1 cellular context compared by ENCODE assay signal in the genomic region with DNA sequence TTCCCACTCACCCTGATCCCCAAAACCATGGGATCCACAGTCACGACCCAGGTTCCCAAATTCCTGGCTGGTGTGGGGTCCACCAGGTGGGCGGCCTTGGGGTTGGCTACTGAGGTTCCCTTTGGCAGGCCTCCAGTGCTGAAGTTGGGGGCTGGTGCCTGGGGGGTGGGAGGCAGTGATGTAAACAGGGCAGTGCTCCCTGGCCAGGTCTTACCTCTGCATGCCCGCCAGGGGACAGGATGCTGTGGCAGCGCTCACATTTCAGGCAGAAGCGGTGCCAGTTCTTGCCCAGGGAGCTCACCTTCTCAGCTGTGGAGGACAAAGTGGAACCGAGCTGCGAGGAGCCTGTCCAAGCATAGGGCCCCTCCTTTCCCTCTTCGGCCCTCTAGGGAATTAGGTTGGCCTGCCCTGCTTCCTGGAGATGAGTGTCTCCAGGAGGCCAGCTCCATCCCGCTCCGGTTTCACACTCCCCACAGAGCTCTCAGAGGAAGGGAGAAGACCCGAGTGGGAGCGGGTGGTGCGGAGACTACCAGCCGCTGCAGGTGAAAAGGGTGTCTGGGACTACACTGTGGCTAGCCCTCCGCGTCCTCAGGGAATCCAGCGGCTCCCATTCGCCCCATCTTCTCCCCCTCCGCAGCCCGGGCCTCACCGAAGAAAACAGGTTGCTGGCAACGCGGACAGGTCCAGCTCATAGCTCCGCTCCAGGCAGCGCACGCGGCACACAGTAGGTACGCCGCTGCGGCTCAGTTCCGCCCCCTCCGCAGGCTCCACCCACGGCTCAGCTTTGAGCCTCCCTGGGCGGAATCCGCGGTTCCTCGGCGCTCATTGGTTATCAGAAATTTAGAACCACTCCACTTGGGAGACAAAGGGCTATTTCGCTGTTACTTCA.
TF ChIP-seq lines count a peak whose summit lies in the region.

Gene CRIP3, minus strand, starts transcription at position 726 of the 889 bp plus-strand sequence. Its CDS starts 34 bp downstream, at position 692.

TF ChIP-seq in HepG2, 621 proteins besides CTCF, POLR2A, EP300 and RAD21 (continued from another document and continues in another):
- TF ChIP-seq ZNF564 (CRISPR knock-in tag; IDR thresholded peaks at IDR 0.05) (peak; percentile 51; the same call in 1 of the 2 replicates), RCOR2 (CRISPR knock-in tag; IDR thresholded peaks at IDR 0.05) (0 out of 2 replicates have a peak, but pooled peaks have one; percentile 28), ZFP90 (CRISPR knock-in tag; IDR thresholded peaks at IDR 0.05; ENCODE audit: borderline replicate concordance) (no peak), HMGXB4 (CRISPR knock-in tag; IDR thresholded peaks at IDR 0.05; ENCODE audit: borderline replicate concordance in 1 of 2, low read depth in 1 of 2) (peak in 1 of 2 experiments; percentile 31; a peak in 2 of 4 replicates), NPAS2 (CRISPR knock-in tag; IDR thresholded peaks at IDR 0.05; ENCODE audit: borderline replicate concordance) (no peak), ZNF562 (CRISPR knock-in tag; IDR thresholded peaks at IDR 0.05; ENCODE audit: borderline replicate concordance) (no peak), THRA (CRISPR knock-in tag; IDR thresholded peaks at IDR 0.05; ENCODE audit: borderline replicate concordance) (peak; percentile 13; the same call in 1 of the 2 replicates), ZNF282 (IDR thresholded peaks at IDR 0.05; ENCODE audit: partially characterized antibody) (no peak), ZIK1 (CRISPR knock-in tag; IDR thresholded peaks at IDR 0.05; ENCODE audit: borderline replicate concordance, low read depth) (peak; percentile 83; the same call in 1 of the 2 replicates), ZNF17 (CRISPR knock-in tag; IDR thresholded peaks at IDR 0.05) (no peak), PLRG1 (conservative IDR thresholded peaks at IDR 0.05) (no peak), ELF4 (CRISPR knock-in tag; IDR thresholded peaks at IDR 0.05; ENCODE audit: borderline replicate concordance) (no peak; the same call in 1 of the 2 replicates), ETV6 (CRISPR knock-in tag; conservative IDR thresholded peaks at IDR 0.05) (no peak), PRPF4 (IDR thresholded peaks at IDR 0.05; ENCODE audit: low read depth, low read length, poor library complexity, severe bottlenecking) (no peak), GATA4 (IDR thresholded peaks at IDR 0.05; ENCODE audit: borderline replicate concordance, low read depth) (no peak), NFRKB (IDR thresholded peaks at IDR 0.05) (no peak), HNRNPUL1 (IDR thresholded peaks at IDR 0.05; ENCODE audit: low read depth, low read length) (no peak), STAT6 (CRISPR knock-in tag; IDR thresholded peaks at IDR 0.05; ENCODE audit: borderline replicate concordance) (no peak), HNRNPLL (IDR thresholded peaks at IDR 0.05; ENCODE audit: low read depth, low read length, poor library complexity, severe bottlenecking) (peak; percentile 79), HIC2 (CRISPR knock-in tag; IDR thresholded peaks at IDR 0.05; ENCODE audit: low read depth) (peak; percentile 90), ZNF350 (CRISPR knock-in tag; IDR thresholded peaks at IDR 0.05; ENCODE audit: borderline replicate concordance, low read depth) (peak; percentile 42; the same call in 1 of the 2 replicates), ZKSCAN5 (CRISPR knock-in tag; IDR thresholded peaks at IDR 0.05) (no peak; the same call in 1 of the 2 replicates), XRCC5 (optimal IDR thresholded peaks at IDR 0.05; ENCODE audit: low read length) (peak; percentile 74), SRY (CRISPR knock-in tag; IDR thresholded peaks at IDR 0.05) (peak; percentile 52; the same call in 1 of the 2 replicates), DMAP1 (CRISPR knock-in tag; IDR thresholded peaks at IDR 0.05) (peak; percentile 49; the same call in 1 of the 2 replicates), ATM (IDR thresholded peaks at IDR 0.05; ENCODE audit: borderline replicate concordance) (no peak), ZBTB7A (CRISPR knock-in tag; IDR thresholded peaks at IDR 0.05) (no peak), SOX6 (IDR thresholded peaks at IDR 0.05) (no peak), SOX6 (CRISPR knock-in tag; IDR thresholded peaks at IDR 0.05) (peak; percentile 28; the same call in 1 of the 2 replicates), FOXK1 (CRISPR knock-in tag; IDR thresholded peaks at IDR 0.05; ENCODE audit: borderline replicate concordance, low read depth) (no peak)
- TF ChIP-seq, protein P1, sequence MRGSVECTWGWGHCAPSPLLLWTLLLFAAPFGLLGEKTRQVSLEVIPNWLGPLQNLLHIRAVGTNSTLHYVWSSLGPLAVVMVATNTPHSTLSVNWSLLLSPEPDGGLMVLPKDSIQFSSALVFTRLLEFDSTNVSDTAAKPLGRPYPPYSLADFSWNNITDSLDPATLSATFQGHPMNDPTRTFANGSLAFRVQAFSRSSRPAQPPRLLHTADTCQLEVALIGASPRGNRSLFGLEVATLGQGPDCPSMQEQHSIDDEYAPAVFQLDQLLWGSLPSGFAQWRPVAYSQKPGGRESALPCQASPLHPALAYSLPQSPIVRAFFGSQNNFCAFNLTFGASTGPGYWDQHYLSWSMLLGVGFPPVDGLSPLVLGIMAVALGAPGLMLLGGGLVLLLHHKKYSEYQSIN (CRISPR knock-in tag; IDR thresholded peaks at IDR 0.05; ENCODE audit: borderline replicate concordance): no peak
- TF ChIP-seq, protein P2, sequence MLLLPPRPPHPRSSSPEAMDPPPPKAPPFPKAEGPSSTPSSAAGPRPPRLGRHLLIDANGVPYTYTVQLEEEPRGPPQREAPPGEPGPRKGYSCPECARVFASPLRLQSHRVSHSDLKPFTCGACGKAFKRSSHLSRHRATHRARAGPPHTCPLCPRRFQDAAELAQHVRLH (CRISPR knock-in tag; IDR thresholded peaks at IDR 0.05; ENCODE audit: borderline replicate concordance, low read depth): peak; percentile 81; the same call in 1 of the 2 replicates
- TF ChIP-seq, protein P3, sequence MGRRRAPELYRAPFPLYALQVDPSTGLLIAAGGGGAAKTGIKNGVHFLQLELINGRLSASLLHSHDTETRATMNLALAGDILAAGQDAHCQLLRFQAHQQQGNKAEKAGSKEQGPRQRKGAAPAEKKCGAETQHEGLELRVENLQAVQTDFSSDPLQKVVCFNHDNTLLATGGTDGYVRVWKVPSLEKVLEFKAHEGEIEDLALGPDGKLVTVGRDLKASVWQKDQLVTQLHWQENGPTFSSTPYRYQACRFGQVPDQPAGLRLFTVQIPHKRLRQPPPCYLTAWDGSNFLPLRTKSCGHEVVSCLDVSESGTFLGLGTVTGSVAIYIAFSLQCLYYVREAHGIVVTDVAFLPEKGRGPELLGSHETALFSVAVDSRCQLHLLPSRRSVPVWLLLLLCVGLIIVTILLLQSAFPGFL (CRISPR knock-in tag; IDR thresholded peaks at IDR 0.05): no peak
- TF ChIP-seq, protein P4, sequence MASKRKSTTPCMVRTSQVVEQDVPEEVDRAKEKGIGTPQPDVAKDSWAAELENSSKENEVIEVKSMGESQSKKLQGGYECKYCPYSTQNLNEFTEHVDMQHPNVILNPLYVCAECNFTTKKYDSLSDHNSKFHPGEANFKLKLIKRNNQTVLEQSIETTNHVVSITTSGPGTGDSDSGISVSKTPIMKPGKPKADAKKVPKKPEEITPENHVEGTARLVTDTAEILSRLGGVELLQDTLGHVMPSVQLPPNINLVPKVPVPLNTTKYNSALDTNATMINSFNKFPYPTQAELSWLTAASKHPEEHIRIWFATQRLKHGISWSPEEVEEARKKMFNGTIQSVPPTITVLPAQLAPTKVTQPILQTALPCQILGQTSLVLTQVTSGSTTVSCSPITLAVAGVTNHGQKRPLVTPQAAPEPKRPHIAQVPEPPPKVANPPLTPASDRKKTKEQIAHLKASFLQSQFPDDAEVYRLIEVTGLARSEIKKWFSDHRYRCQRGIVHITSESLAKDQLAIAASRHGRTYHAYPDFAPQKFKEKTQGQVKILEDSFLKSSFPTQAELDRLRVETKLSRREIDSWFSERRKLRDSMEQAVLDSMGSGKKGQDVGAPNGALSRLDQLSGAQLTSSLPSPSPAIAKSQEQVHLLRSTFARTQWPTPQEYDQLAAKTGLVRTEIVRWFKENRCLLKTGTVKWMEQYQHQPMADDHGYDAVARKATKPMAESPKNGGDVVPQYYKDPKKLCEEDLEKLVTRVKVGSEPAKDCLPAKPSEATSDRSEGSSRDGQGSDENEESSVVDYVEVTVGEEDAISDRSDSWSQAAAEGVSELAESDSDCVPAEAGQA (IDR thresholded peaks at IDR 0.05; ENCODE audit: low read depth): no peak
- TF ChIP-seq, protein P4 (CRISPR knock-in tag; IDR thresholded peaks at IDR 0.05; ENCODE audit: borderline replicate concordance): no peak
- TF ChIP-seq, protein P5, sequence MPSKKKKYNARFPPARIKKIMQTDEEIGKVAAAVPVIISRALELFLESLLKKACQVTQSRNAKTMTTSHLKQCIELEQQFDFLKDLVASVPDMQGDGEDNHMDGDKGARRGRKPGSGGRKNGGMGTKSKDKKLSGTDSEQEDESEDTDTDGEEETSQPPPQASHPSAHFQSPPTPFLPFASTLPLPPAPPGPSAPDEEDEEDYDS (CRISPR knock-in tag; IDR thresholded peaks at IDR 0.05): peak; percentile 30
